1 cellular context compared by ENCODE assay signal in the genomic region with DNA sequence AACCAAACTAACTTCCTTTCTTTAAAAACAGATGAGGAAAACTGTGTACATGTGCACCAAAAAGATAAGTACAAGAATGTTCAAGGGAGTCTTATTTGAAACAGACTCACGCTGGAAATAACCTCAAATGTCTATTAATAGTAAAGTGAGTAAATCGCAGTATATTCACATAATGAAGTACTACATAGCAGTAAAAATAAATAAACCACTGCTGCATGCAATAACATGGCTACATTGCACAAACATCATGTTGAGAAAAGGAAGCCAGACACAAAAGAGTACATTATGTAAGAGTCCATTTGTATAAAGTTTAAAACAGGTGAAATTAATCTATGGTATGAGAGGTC.
A peak's percentile ranks its signal among the peaks of the same experiment; 100 is the strongest.
TF ChIP-seq lines count a peak whose summit lies in the region.

No MANE protein-coding gene starts in this region.

TF ChIP-seq in K562, 482 proteins besides CTCF, POLR2A, EP300 and RAD21 (continued from another document):
- TF ChIP-seq CEBPG (CRISPR knock-in tag; IDR thresholded peaks at IDR 0.05): no peak
- peak in 1 of 2 experiments; percentile 67; a peak in 2 of 4 replicates for TF ChIP-seq CEBPG (tag; conservative IDR thresholded peaks at IDR 0.05 in 1 of 2, IDR thresholded peaks at IDR 0.05 in 1 of 2)
- TF ChIP-seq CBFA2T3 (IDR thresholded peaks at IDR 0.05): peak; percentile 31
- TF ChIP-seq TCF3 (CRISPR knock-in tag; IDR thresholded peaks at IDR 0.05): peak; percentile 66
- TF ChIP-seq MEF2D (tag; conservative IDR thresholded peaks at IDR 0.05; ENCODE audit: low read depth): peak; percentile 73
- 0 out of 2 replicates have a peak, but pooled peaks have one; percentile 22 for TF ChIP-seq SMARCA4 (IDR thresholded peaks at IDR 0.05)
- TF ChIP-seq TAL1 (IDR thresholded peaks at IDR 0.05): peak; percentile 24; the same call in 1 of the 2 replicates
- no peak for TF ChIP-seq ETV5 (CRISPR knock-in tag; IDR thresholded peaks at IDR 0.05; ENCODE audit: low read depth)
TF ChIP-seq in K562: peak in this region for 6.
